Comparison of ENCODE assay signal across 21 cellular contexts in genomic region chr7:87984088-87984487, GRCh38.
"Had no signal": no experiment of that assay in that cellular context is flagged by ENCODE, and none has a peak within 500 bp of the region (broad histone marks: within the 10 kb centered on the region; RNA-seq: fewer than 3 reads in every experiment).

No MANE protein-coding gene starts in this region.

- H3K4me1 Mint-ChIP-seq: activated CD4-positive, alpha-beta T cell treated with anti-CD3 and anti-CD28 coated beads, Interleukin-2, amount 10 ng/mL, durations not matched to agents 7 days and 5 days; T-cell had no signal

- H3K27me3 Mint-ChIP-seq: activated CD4-positive, alpha-beta memory T cell treated with anti-CD3 and anti-CD28 coated beads for 36 hours; activated CD4-positive, alpha-beta T cell treated with anti-CD3 and anti-CD28 coated beads, Interleukin-2, amount 10 ng/mL, durations not matched to agents 7 days and 5 days; activated naive CD8-positive, alpha-beta T cell; T-cell had no signal

- H3K27ac ChIP-seq: PC-9 had no signal

- H3K4me3 ChIP-seq: PC-9 had no signal

- H3K27ac Mint-ChIP-seq: activated CD4-positive, alpha-beta memory T cell treated with anti-CD3 and anti-CD28 coated beads for 36 hours; activated CD4-positive, alpha-beta T cell treated with anti-CD3 and anti-CD28 coated beads, Interleukin-2, amount 10 ng/mL, durations not matched to agents 7 days and 5 days; activated naive CD4-positive, alpha-beta T cell treated with anti-CD3 and anti-CD28 coated beads for 36 hours; activated naive CD8-positive, alpha-beta T cell; T-cell had no signal

- H3K9me3 Mint-ChIP-seq: activated CD4-positive, alpha-beta memory T cell treated with anti-CD3 and anti-CD28 coated beads for 36 hours; activated CD4-positive, alpha-beta T cell treated with anti-CD3 and anti-CD28 coated beads, Interleukin-2, amount 10 ng/mL, durations not matched to agents 7 days and 5 days; activated naive CD4-positive, alpha-beta T cell treated with anti-CD3 and anti-CD28 coated beads for 36 hours; activated T-cell treated with anti-CD3 and anti-CD28 coated beads, Interleukin-2, amount 50 U/mL, for 4 hours; T-cell had no signal

- H3K36me3 Mint-ChIP-seq: activated CD4-positive, alpha-beta memory T cell treated with anti-CD3 and anti-CD28 coated beads for 36 hours had no signal

- H3K4me2 ChIP-seq: PC-9 had no signal

- DNase-seq: activated CD4-positive, alpha-beta memory T cell treated with anti-CD3 and anti-CD28 coated beads for 36 hours; activated CD4-positive, alpha-beta T cell treated with anti-CD3 and anti-CD28 coated beads, Interleukin-2, amount 10 ng/mL, durations not matched to agents 7 days and 5 days; activated CD4-positive, CD25-positive, alpha-beta regulatory T cell; activated CD8-positive, alpha-beta memory T cell treated with anti-CD3 and anti-CD28 coated beads for 24 hours; activated effector memory CD4-positive, alpha-beta T cell treated with anti-CD3 and anti-CD28 coated beads, Interleukin-2, amount 50 U/mL, for 16 hours; activated naive CD4-positive, alpha-beta T cell treated with anti-CD3 and anti-CD28 coated beads for 36 hours; activated T-cell treated with anti-CD3 and anti-CD28 coated beads, Interleukin-2, amount 50 U/mL, for 4 hours; cerebellar nuclear complex; Kasumi-1; NCI-H1048; NCI-H146; NCI-H187 treated with DMSO at 0.1 percent for 48 hours; NCI-H2081 treated with DMSO at 0.1 percent for 48 hours; NCI-H446 treated with DMSO at 0.1 percent for 48 hours; NCI-H526 treated with DMSO at 0.1 percent for 48 hours; PC-9; SHP77 treated with DMSO at 0.1 percent for 48 hours; T-cell; T-helper 2 cell; T1000 had no signal

- H3K4me3 Mint-ChIP-seq: activated CD4-positive, alpha-beta memory T cell treated with anti-CD3 and anti-CD28 coated beads for 36 hours; activated CD4-positive, alpha-beta T cell treated with anti-CD3 and anti-CD28 coated beads, Interleukin-2, amount 10 ng/mL, durations not matched to agents 7 days and 5 days; activated naive CD4-positive, alpha-beta T cell treated with anti-CD3 and anti-CD28 coated beads for 36 hours; activated naive CD8-positive, alpha-beta T cell; activated T-cell treated with anti-CD3 and anti-CD28 coated beads, Interleukin-2, amount 50 U/mL, for 4 hours; T-cell had no signal
